In genomic region chr6:148795563-148795962, GRCh38 we compare ENCODE assay signal across 8 cellular contexts.
"Had no signal": no experiment of that assay in that cellular context is flagged by ENCODE, and none has a peak within 500 bp of the region (broad histone marks: within the 10 kb centered on the region; RNA-seq: fewer than 3 reads in every experiment).

No MANE protein-coding gene starts in this region.

- DNase-seq: GOT3, H7, HFFc6, IMR-90 had no signal

- H3K4me3 ChIP-seq: GM23248, HAP-1 had no signal

- H3K36me3 ChIP-seq: HAP-1 had no signal

- H3K27ac ChIP-seq: GM23248, HL-60 had no signal

- H3K4me1 ChIP-seq: HAP-1 had no signal

- ATAC-seq: HCT116 had no signal

- H3K4me3 Mint-ChIP-seq: HFFc6 had no signal

- H2AFZ ChIP-seq: GM23248 had no signal

- H3K9ac ChIP-seq: GM23248 had no signal
